20 cellular contexts compared by ENCODE assay signal in genomic region chr3:180142041-180142440, GRCh38.
"Had no signal": no experiment of that assay in that cellular context is flagged by ENCODE, and none has a peak within 500 bp of the region (broad histone marks: within the 10 kb centered on the region; RNA-seq: fewer than 3 reads in every experiment).

No MANE protein-coding gene starts in this region.

- H3K4me1 ChIP-seq: esophagus muscularis mucosa, gastrocnemius medialis, heart right ventricle, neural progenitor cell, psoas muscle, right lobe of liver, upper lobe of right lung had no signal

- H3K4me3 Mint-ChIP-seq: activated CD4-positive, alpha-beta T cell treated with anti-CD3 and anti-CD28 coated beads, Interleukin-2, amount 10 ng/mL, durations not matched to agents 7 days and 5 days; activated naive CD8-positive, alpha-beta T cell treated with anti-CD3 and anti-CD28 coated beads for 36 hours; brain; central memory CD8-positive, alpha-beta T cell; neural progenitor cell; stimulated activated naive CD8-positive, alpha-beta T cell treated with anti-CD3 and anti-CD28 coated beads, Interleukin-15, amount 100 ng/mL, for 72 hours had no signal

- FAIRE-seq: keratinocyte had no signal

- DNase-seq: activated CD4-positive, alpha-beta T cell treated with anti-CD3 and anti-CD28 coated beads, Interleukin-2, amount 10 ng/mL, durations not matched to agents 7 days and 5 days; activated CD8-positive, alpha-beta memory T cell treated with anti-CD3 and anti-CD28 coated beads for 24 hours; activated gamma-delta T cell treated with Interleukin-2 at 50 U/mL for 16 hours; activated naive CD8-positive, alpha-beta T cell treated with anti-CD3 and anti-CD28 coated beads for 36 hours; amygdala; gastrocnemius medialis; heart right ventricle; psoas muscle; right lobe of liver; stimulated activated CD4-positive, alpha-beta T cell treated with anti-CD3 and anti-CD28 coated beads, Interleukin-1b, Interleukin-23, amount 100 ng/mL, for 48 hours; stimulated activated naive CD8-positive, alpha-beta T cell treated with anti-CD3 and anti-CD28 coated beads, Interleukin-15, amount 100 ng/mL, for 72 hours; upper lobe of right lung had no signal

- H3K4me2 ChIP-seq: neural progenitor cell had no signal

- H3K27me3 ChIP-seq: esophagus muscularis mucosa, gastrocnemius medialis, heart right ventricle, neural progenitor cell, right lobe of liver, upper lobe of right lung had no signal

- H3K27ac ChIP-seq: coronary artery, esophagus muscularis mucosa, gastrocnemius medialis, heart right ventricle, neural progenitor cell, psoas muscle, right lobe of liver, thoracic aorta, upper lobe of right lung had no signal

- H3K4me1 Mint-ChIP-seq: activated CD4-positive, alpha-beta T cell treated with anti-CD3 and anti-CD28 coated beads, Interleukin-2, amount 10 ng/mL, durations not matched to agents 7 days and 5 days; activated naive CD8-positive, alpha-beta T cell treated with anti-CD3 and anti-CD28 coated beads for 36 hours; brain; central memory CD8-positive, alpha-beta T cell; neural progenitor cell; stimulated activated naive CD8-positive, alpha-beta T cell treated with anti-CD3 and anti-CD28 coated beads, Interleukin-15, amount 100 ng/mL, for 72 hours had no signal

- H3K36me3 ChIP-seq: esophagus muscularis mucosa, gastrocnemius medialis, heart right ventricle, neural progenitor cell, right lobe of liver, thoracic aorta, upper lobe of right lung had no signal

- H3K4me3 ChIP-seq: coronary artery, esophagus muscularis mucosa, gastrocnemius medialis, heart right ventricle, neural progenitor cell, psoas muscle, right lobe of liver, thoracic aorta, upper lobe of right lung had no signal

- H3K27me3 Mint-ChIP-seq: activated CD4-positive, alpha-beta T cell treated with anti-CD3 and anti-CD28 coated beads, Interleukin-2, amount 10 ng/mL, durations not matched to agents 7 days and 5 days; central memory CD8-positive, alpha-beta T cell; stimulated activated naive CD8-positive, alpha-beta T cell treated with anti-CD3 and anti-CD28 coated beads, Interleukin-15, amount 100 ng/mL, for 72 hours had no signal

- H3K9me3 ChIP-seq: esophagus muscularis mucosa, gastrocnemius medialis, psoas muscle, right lobe of liver, thoracic aorta, upper lobe of right lung had no signal

- ATAC-seq: gastrocnemius medialis; heart right ventricle; left lobe of liver; psoas muscle; right lobe of liver; stimulated activated naive CD8-positive, alpha-beta T cell treated with anti-CD3 and anti-CD28 coated beads, Interleukin-15, amount 100 ng/mL, for 72 hours; upper lobe of right lung had no signal

- H3K27ac Mint-ChIP-seq: activated CD4-positive, alpha-beta T cell treated with anti-CD3 and anti-CD28 coated beads, Interleukin-2, amount 10 ng/mL, durations not matched to agents 7 days and 5 days; activated naive CD8-positive, alpha-beta T cell treated with anti-CD3 and anti-CD28 coated beads for 36 hours; neural progenitor cell had no signal

- H2AFZ ChIP-seq: neural progenitor cell had no signal

- H3K36me3 Mint-ChIP-seq: activated naive CD8-positive, alpha-beta T cell treated with anti-CD3 and anti-CD28 coated beads for 36 hours; brain; neural progenitor cell had no signal

- H3K9ac ChIP-seq: neural progenitor cell had no signal

- H3K9me3 Mint-ChIP-seq: neural progenitor cell had no signal
